Comparison of ENCODE assay signal across 8 cellular contexts in genomic region chrX:71365356-71365875, GRCh38. TPM values are rescaled to one million over a fixed set of nuclear protein-coding genes. Genes with fewer than 3 reads are reported as not detected.
DNase-seq lines count a peak whose midpoint lies in the region; ATAC-seq, FAIRE-seq and TF ChIP-seq lines count a peak whose summit lies in the region.

No MANE protein-coding gene starts in this region.

- no peak for FAIRE-seq in GM12892 (lab: Jason Lieb, UNC)

- peak overlapping the region; percentile 53 for H3K4me3 ChIP-seq in HL-60 (replicated peaks; ENCODE audit: insufficient read depth, low read length)
- H3K4me3 ChIP-seq in naive thymus-derived CD4-positive, alpha-beta T cell (ENCODE audit: low read length) = peak overlapping the region; percentile 81

- peak overlapping the region; percentile 86 to 99 (median 94) for H3K4me3 Mint-ChIP-seq in naive thymus-derived CD4-positive, alpha-beta T cell

- H3K9me3 Mint-ChIP-seq in naive thymus-derived CD4-positive, alpha-beta T cell = no peaks in the 10 kb centered on the region

- no peak for TF ChIP-seq CTCF in HL-60 (IDR thresholded peaks at IDR 0.05; ENCODE audit: insufficient read depth, low read length)

- peaks cover 0 to 4% (median 0%) of the 10 kb centered on the region in 3 experiments for H3K36me3 ChIP-seq in naive thymus-derived CD4-positive, alpha-beta T cell (ENCODE audit: control insufficient read depth in 2 of 3, insufficient read depth in 3 of 3, low read length in 3 of 3)

- ATAC-seq in naive thymus-derived CD4-positive, alpha-beta T cell = no peak
- ATAC-seq in GM19452 (IDR thresholded peaks at IDR 0.05; ENCODE audit: unreplicated experiment) (no peak), GM19023 (IDR thresholded peaks at IDR 0.05; ENCODE audit: unreplicated experiment) (no peak), GM21619 (IDR thresholded peaks at IDR 0.05; ENCODE audit: unreplicated experiment) (no peak)

- POLR2A ChIA-PET in naive thymus-derived CD4-positive, alpha-beta T cell (lab: Charles Lee) = interaction anchor here (0.6 to 5.6 kb wide), 21 partner anchors 10 to 873 kb away, joined by 3 to 67 read pairs (median 6); partner anchors contain the start of genes ERCC6L, FOXO4, IL2RG and MED12

- H3K4me1 ChIP-seq in naive thymus-derived CD4-positive, alpha-beta T cell (ENCODE audit: control insufficient read depth in 2 of 2, insufficient read depth in 2 of 2, low read length in 2 of 2) = peaks cover 5 to 7% of the 10 kb centered on the region in 2 donors

- DNase-seq in GM12892 (ENCODE audit: insufficient read length) (no peak), HL-60 (ENCODE audit: low read depth in 1 of 2, low spot score in 1 of 2) (no peak), caudate nucleus (lab: John Stamatoyannopoulos, UW) (peak in 2 of 61 donors; percentile 5 to 39)
- DNase-seq in naive thymus-derived CD4-positive, alpha-beta T cell = peak in 1 of 9 donors; percentile 11
- no peak for DNase-seq in stimulated activated CD4-positive, alpha-beta T cell treated with anti-CD3 and anti-CD28 coated beads, Interleukin-2, amount 100 ng/mL, for 24 hours

- H3K4me1 Mint-ChIP-seq in naive thymus-derived CD4-positive, alpha-beta T cell = peaks cover 7 to 27% (median 20%) of the 10 kb centered on the region in 7 donors

- TF ChIP-seq POLR2A in GM12892 (IDR thresholded peaks at IDR 0.05; ENCODE audit: low read depth, low read length) = peak; percentile 86

- CTCF ChIA-PET in naive thymus-derived CD4-positive, alpha-beta T cell (lab: Charles Lee) = interaction anchor here (0.6 to 1.2 kb wide), 4 partner anchors 82 to 187 kb away, joined by 3 to 4 read pairs (median 3); partner anchors contain the start of gene NONO

- H3K36me3 Mint-ChIP-seq in naive thymus-derived CD4-positive, alpha-beta T cell = peaks cover 0 to 10% (median 0%) of the 10 kb centered on the region in 5 donors

- H3K27ac ChIP-seq in HL-60 (replicated peaks) (peak overlapping the region; percentile 92), caudate nucleus (ENCODE audit: low read depth, low read length) (peak overlapping the region; percentile 56)
- peak overlapping the region; percentile 94 for H3K27ac ChIP-seq in naive thymus-derived CD4-positive, alpha-beta T cell (ENCODE audit: low read depth, low read length)

- no peaks in the 10 kb centered on the region for H3K27me3 Mint-ChIP-seq in naive thymus-derived CD4-positive, alpha-beta T cell

- H3K9me3 ChIP-seq in naive thymus-derived CD4-positive, alpha-beta T cell (ENCODE audit: control insufficient read depth in 2 of 3, low read length in 3 of 3) = no peaks in the 10 kb centered on the region

- intact Hi-C loops in naive thymus-derived CD4-positive, alpha-beta T cell (cut with micrococcal nuclease) = loop anchor here (5.0 to 10.0 kb wide), 4 partner anchors 168 to 1231 kb away; partner anchors contain the start of genes IGBP1 (in 1 of the 2) and IL2RG (in 1 of the 2)

- no peaks in the 10 kb centered on the region for H3K27me3 ChIP-seq in HL-60 (ENCODE audit: insufficient read depth, poor library complexity, severe bottlenecking)
- no peaks in the 10 kb centered on the region for H3K27me3 ChIP-seq in naive thymus-derived CD4-positive, alpha-beta T cell (ENCODE audit: control insufficient read depth in 2 of 2, insufficient read depth in 2 of 2, low read length in 2 of 2)

- peak overlapping the region; percentile 97 to 100 (median 98) for H3K27ac Mint-ChIP-seq in naive thymus-derived CD4-positive, alpha-beta T cell

RNA-seq across cellular contexts. Expression of gene TAF1, which starts 0.7 kb away (rescaled TPM):
- 17.7 TPM for polyA plus RNA-seq in GM12892 (2012; ENCODE audit: missing spikeins)
- total RNA-seq in naive thymus-derived CD4-positive, alpha-beta T cell = 10 to 100 TPM; 55.4 to 86.7 (median 76.1) TPM
- polyA plus RNA-seq in naive thymus-derived CD4-positive, alpha-beta T cell = 10 to 100 TPM in 1 of 2 donors, 1 to 10 TPM in 1; 7.1 to 11.3 TPM
